In genomic region chr12:79274571-79275064, GRCh38 we compare ENCODE assay signal across 15 cellular contexts.
DNase-seq lines count a peak whose midpoint lies in the region; ATAC-seq and TF ChIP-seq lines count a peak whose summit lies in the region.
"Had no signal": no experiment of that assay in that cellular context is flagged by ENCODE, and none has a peak within 500 bp of the region (broad histone marks: within the 10 kb centered on the region; RNA-seq: fewer than 3 reads in every experiment).

No MANE protein-coding gene starts in this region.

- H3K4me1 ChIP-seq in tibial artery: no peaks in the 10 kb centered on the region

- no peaks in the 10 kb centered on the region for H3K27me3 ChIP-seq in tibial artery
- H3K27me3 ChIP-seq: hepatocyte had no signal

- intact Hi-C loops in tibial artery (cut with DNase I; ENCODE audit: low total_unique reads): no loop called here

- TF ChIP-seq CTCF in fibroblast of mammary gland (conservative IDR thresholded peaks at IDR 0.05; ENCODE audit: control insufficient read depth, insufficient read depth, low read depth, low read length) (no peak), tibial artery (IDR thresholded peaks at IDR 0.05) (no peak)

- ATAC-seq in GM18505 (IDR thresholded peaks at IDR 0.05; ENCODE audit: unreplicated experiment): peak; percentile 70
- ATAC-seq in HG02642 (IDR thresholded peaks at IDR 0.05; ENCODE audit: poor library complexity, unreplicated experiment): peak; percentile 56
- ATAC-seq: activated naive CD8-positive, alpha-beta T cell treated with anti-CD3 and anti-CD28 coated beads, Interleukin-2, amount 50 U/mL, for 24 hours; left ventricle myocardium superior had no signal

- TF ChIP-seq POLR2A in GM18505 (IDR thresholded peaks at IDR 0.05; ENCODE audit: borderline replicate concordance, extremely low read depth, insufficient read depth, insufficient read length): no peak

- no peak overlapping the region for H3K27ac ChIP-seq in tibial artery
- H3K27ac ChIP-seq: hepatocyte, thoracic aorta, VCaP had no signal

- H3K9me3 ChIP-seq in tibial artery: no peaks in the 10 kb centered on the region
- H3K9me3 ChIP-seq: thoracic aorta had no signal

- H3K36me3 ChIP-seq in tibial artery: no peaks in the 10 kb centered on the region
- H3K36me3 ChIP-seq: thoracic aorta had no signal

- DNase-seq in NCI-H2029 (lab: John Stamatoyannopoulos, UW) (peak; percentile 93), fibroblast of mammary gland (ENCODE audit: low read depth) (peak; percentile 28), AG08395 (ENCODE audit: low spot score) (no peak), tibial artery (no peak)
- DNase-seq in activated T-cell treated with anti-CD3 and anti-CD28 coated beads, Interleukin-2, amount 50 U/mL, for 1 hour: no peak
- no peak for DNase-seq in stimulated activated CD4-positive, alpha-beta T cell treated with anti-CD3 and anti-CD28 coated beads, Interleukin-15, amount 100 ng/mL, for 24 hours
- DNase-seq: activated naive CD8-positive, alpha-beta T cell treated with anti-CD3 and anti-CD28 coated beads, Interleukin-2, amount 50 U/mL, for 24 hours; COR-L47; H7 had no signal

- H3K4me3 ChIP-seq in fibroblast of mammary gland (ENCODE audit: control insufficient read depth, low read depth, low read length) (no peak overlapping the region), tibial artery (no peak overlapping the region)
- H3K4me3 ChIP-seq: hepatocyte, thoracic aorta had no signal

Comparison
In these comparisons a context has a peak if more than half of its experiments do, and no peak if none do; other contexts are left out.
1. DNase-seq: peak in NCI-H2029 (single experiment) and fibroblast of mammary gland (single experiment); none in activated T-cell treated with anti-CD3 and anti-CD28 coated beads, Interleukin-2, amount 50 U/mL, for 1 hour (single experiment), stimulated activated CD4-positive, alpha-beta T cell treated with anti-CD3 and anti-CD28 coated beads, Interleukin-15, amount 100 ng/mL, for 24 hours (single experiment), AG08395 (single experiment) and tibial artery (0 of 2).